ENCODE assay signal across 8 cellular contexts in the genomic region with DNA sequence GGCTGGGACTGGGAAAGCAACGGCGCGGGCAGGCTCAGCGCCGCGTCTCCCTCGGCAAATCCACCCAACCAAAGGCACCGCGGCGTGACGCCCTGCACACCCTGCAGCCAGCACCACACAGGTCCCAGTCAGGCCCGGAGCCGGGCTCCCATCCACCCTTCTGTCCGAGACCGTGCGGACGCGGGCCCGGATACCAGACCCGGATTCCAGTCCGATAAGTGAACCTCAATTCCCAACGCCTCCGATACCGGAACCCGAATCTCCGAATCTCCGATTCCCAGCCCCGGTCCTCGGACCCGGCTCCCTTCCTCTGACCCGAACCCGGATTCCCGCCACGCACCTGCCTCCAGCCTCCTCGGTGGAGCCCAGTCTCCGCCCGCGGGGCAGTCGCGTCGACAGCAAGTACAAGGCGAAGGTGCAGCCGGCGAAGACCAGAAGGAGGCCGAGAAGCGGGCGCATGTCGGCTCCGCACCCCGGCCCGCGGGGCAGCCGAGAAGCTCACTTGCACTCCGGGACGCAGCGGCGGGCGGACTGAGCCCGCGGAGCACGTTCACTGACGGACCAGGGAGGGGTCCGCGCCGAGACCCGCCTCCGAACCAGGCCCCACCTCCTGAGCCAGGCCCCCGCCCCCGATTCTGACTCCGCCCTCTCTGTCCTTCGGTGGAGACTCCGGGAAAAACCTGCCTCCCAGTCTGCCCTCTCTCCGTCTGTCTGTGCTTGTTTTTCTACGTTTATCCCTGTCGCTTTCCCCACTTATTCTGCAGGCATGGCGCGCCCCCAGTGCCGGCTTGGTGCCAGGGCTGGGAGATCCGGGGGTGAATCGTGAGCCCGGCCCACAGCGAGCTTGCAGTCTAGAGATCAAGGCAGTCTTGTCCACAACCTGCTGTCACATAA. TPM values are rescaled to one million over a fixed set of nuclear protein-coding genes. Genes with fewer than 3 reads are reported as not detected.
DNase-seq lines count a peak whose midpoint lies in the region; ATAC-seq and TF ChIP-seq lines count a peak whose summit lies in the region.

A gene (minus strand): TSS at position 533 of the 894 bp plus-strand sequence. CDS start 74 bp downstream, at position 459.

- H3K4me1 ChIP-seq in ovary (ENCODE audit: insufficient read depth) (peaks cover 8% of the 10 kb centered on the region), thymus (ENCODE audit: control insufficient read depth, insufficient read depth, low read length) (peaks cover 6% of the 10 kb centered on the region)

- H3K4me3 ChIP-seq in SU-DHL-6 (ENCODE audit: insufficient read depth, low read length, poor library complexity, severe bottlenecking), result peak within 1 kb of the TSS; percentile 95
- H3K4me3 ChIP-seq in ovary, result peak within 1 kb of the TSS; percentile 72
- peak within 1 kb of the TSS; percentile 88 for H3K4me3 ChIP-seq in thymus (ENCODE audit: low read length)

- POLR2A ChIA-PET in activated naive CD8-positive, alpha-beta T cell treated with anti-CD3 and anti-CD28 coated beads, Interleukin-2, amount 10 ng/mL, durations not matched to agents 7 days and 5 days (lab: Charles Lee), result interaction anchor here (0.7 to 1.5 kb wide), 3 partner anchors 15 to 439 kb away, joined by 3 to 13 read pairs (median 4); a partner anchor contains a TSS

- 0 out of 3 replicates have a peak, but pooled peaks have one; percentile 8 for TF ChIP-seq CTCF in GM12872 (IDR thresholded peaks at IDR 0.05; ENCODE audit: insufficient read depth, low read depth, low read length)
- TF ChIP-seq CTCF in SU-DHL-6 (IDR thresholded peaks at IDR 0.05; ENCODE audit: insufficient read depth, low read length, poor library complexity, severe bottlenecking), result no peak
- TF ChIP-seq CTCF in ovary (IDR thresholded peaks at IDR 0.05), result no peak

- peaks cover 2% of the 10 kb centered on the region for H3K36me3 Mint-ChIP-seq in activated naive CD8-positive, alpha-beta T cell treated with anti-CD3 and anti-CD28 coated beads, Interleukin-2, amount 10 ng/mL, durations not matched to agents 7 days and 5 days

- H3K4me1 Mint-ChIP-seq in activated naive CD8-positive, alpha-beta T cell treated with anti-CD3 and anti-CD28 coated beads, Interleukin-2, amount 10 ng/mL, durations not matched to agents 7 days and 5 days, result peaks cover 12% of the 10 kb centered on the region

- ATAC-seq in HG02678 (IDR thresholded peaks at IDR 0.05; ENCODE audit: unreplicated experiment) (peak; percentile 96), Right ventricle myocardium inferior (peak; percentile 98)
- peak; percentile 97 for ATAC-seq in activated naive CD8-positive, alpha-beta T cell treated with anti-CD3 and anti-CD28 coated beads, Interleukin-2, amount 10 ng/mL, durations not matched to agents 7 days and 5 days (ENCODE audit: low read depth)

- H3K27me3 Mint-ChIP-seq in activated naive CD8-positive, alpha-beta T cell treated with anti-CD3 and anti-CD28 coated beads, Interleukin-2, amount 10 ng/mL, durations not matched to agents 7 days and 5 days, result no peaks in the 10 kb centered on the region

- no peak for TF ChIP-seq EP300 in ovary (IDR thresholded peaks at IDR 0.05)

- no peaks in the 10 kb centered on the region for H3K9me2 ChIP-seq in SU-DHL-6 (replicated peaks; ENCODE audit: insufficient read depth, low read length)

- H3K27ac ChIP-seq in SU-DHL-6 (ENCODE audit: low read depth, low read length) (peak within 1 kb of the TSS; percentile 61), ovary (peak within 1 kb of the TSS; percentile 13 to 77), thymus (ENCODE audit: low read depth) (peak within 1 kb of the TSS; percentile 89)

- 0 to 1% (median 1%) methylated on average over 82 of the region's 82 CpGs for WGBS in ovary, 3 donors
- 1% methylated on average over 82 of the region's 82 CpGs for WGBS in thymus

- H3K27ac Mint-ChIP-seq in activated naive CD8-positive, alpha-beta T cell treated with anti-CD3 and anti-CD28 coated beads, Interleukin-2, amount 10 ng/mL, durations not matched to agents 7 days and 5 days, result peak within 1 kb of the TSS; percentile 95

- DNase-seq in NCI-H1105 treated with DMSO at 0.1 percent for 48 hours (lab: John Stamatoyannopoulos, UW) (peak; percentile 92), Right ventricle myocardium inferior (ENCODE audit: missing footprints) (peak; percentile 97), ovary (peak; percentile 92 to 96 (median 94))
- peak; percentile 93 for DNase-seq in activated naive CD8-positive, alpha-beta T cell treated with anti-CD3 and anti-CD28 coated beads, Interleukin-2, amount 10 ng/mL, durations not matched to agents 7 days and 5 days

- peak within 1 kb of the TSS; percentile 96 for H2AFZ ChIP-seq in SU-DHL-6 (ENCODE audit: low read depth, low read length, severe bottlenecking)

- intact Hi-C loops in Right ventricle myocardium inferior (cut with DNase I), result loop anchor here (2.0 to 5.0 kb wide), 2 partner anchors 59 to 88 kb away; a partner anchor contains a TSS
- intact Hi-C loops in ovary (cut with DNase I), result loop anchor here in 1 of 4 donors (10.0 kb wide), 1 partner anchor 214 kb away; no protein-coding TSS in a partner anchor

- H3K4me3 Mint-ChIP-seq in activated naive CD8-positive, alpha-beta T cell treated with anti-CD3 and anti-CD28 coated beads, Interleukin-2, amount 10 ng/mL, durations not matched to agents 7 days and 5 days, result peak within 1 kb of the TSS; percentile 98

- peak within 1 kb of the TSS; percentile 93 for H3K9ac ChIP-seq in SU-DHL-6 (ENCODE audit: low read length)

- H4K20me1 ChIP-seq in SU-DHL-6 (ENCODE audit: low read depth, low read length), result no peaks in the 10 kb centered on the region

- H3K36me3 ChIP-seq in SU-DHL-6 (ENCODE audit: low read length) (no peaks in the 10 kb centered on the region), ovary (no peaks in the 10 kb centered on the region), thymus (ENCODE audit: control insufficient read depth, insufficient read depth) (peaks cover 26% of the 10 kb centered on the region)

- peak within 1 kb of the TSS; percentile 84 for H3K4me2 ChIP-seq in SU-DHL-6 (ENCODE audit: low read depth, low read length, poor library complexity, severe bottlenecking)

- H3K79me2 ChIP-seq in SU-DHL-6 (ENCODE audit: insufficient read depth, low read length), result peaks cover 15% of the 10 kb centered on the region

- no peaks in the 10 kb centered on the region for H3K9me3 Mint-ChIP-seq in activated naive CD8-positive, alpha-beta T cell treated with anti-CD3 and anti-CD28 coated beads, Interleukin-2, amount 10 ng/mL, durations not matched to agents 7 days and 5 days

- no peaks in the 10 kb centered on the region for H3K9me3 ChIP-seq in SU-DHL-6 (ENCODE audit: insufficient read depth, low read length)
- no peaks in the 10 kb centered on the region for H3K9me3 ChIP-seq in ovary
- no peaks in the 10 kb centered on the region for H3K9me3 ChIP-seq in thymus (ENCODE audit: control insufficient read depth)

- no peaks in the 10 kb centered on the region for H3K27me3 ChIP-seq in SU-DHL-6 (ENCODE audit: low read length)
- H3K27me3 ChIP-seq in ovary, result no peaks in the 10 kb centered on the region
- no peaks in the 10 kb centered on the region for H3K27me3 ChIP-seq in thymus (ENCODE audit: control insufficient read depth, insufficient read depth)

- TF ChIP-seq POLR2A in ovary (IDR thresholded peaks at IDR 0.05), result peak; percentile 57

- H3F3A ChIP-seq in SU-DHL-6 (ENCODE audit: insufficient read depth), result peaks cover 3% of the 10 kb centered on the region; the same call in 1 of the 2 replicates

RNA-seq across cellular contexts. Expression of the gene that starts here (rescaled TPM):
- 10 to 100 TPM; 20.9 to 23.7 TPM for total RNA-seq in activated naive CD8-positive, alpha-beta T cell treated with anti-CD3 and anti-CD28 coated beads, Interleukin-2, amount 10 ng/mL, durations not matched to agents 7 days and 5 days
- 10.0 TPM for total RNA-seq in Right ventricle myocardium inferior
- total RNA-seq in ovary, result 10 to 100 TPM; 13.9 to 21.2 (median 17.8) TPM
- polyA plus RNA-seq in ovary, result 10 to 100 TPM; 13.3 to 26.3 TPM
- polyA plus RNA-seq in thymus, result 8.6 TPM

Comparison
In these comparisons a context has a peak if more than half of its experiments do, and no peak if none do; other contexts are left out.
1. Peak in every context shown above with its lines: DNase-seq, ATAC-seq, H3K4me3 ChIP-seq and H3K27ac ChIP-seq.